Comparison of ENCODE assay signal across 8 cellular contexts in the genomic region with DNA sequence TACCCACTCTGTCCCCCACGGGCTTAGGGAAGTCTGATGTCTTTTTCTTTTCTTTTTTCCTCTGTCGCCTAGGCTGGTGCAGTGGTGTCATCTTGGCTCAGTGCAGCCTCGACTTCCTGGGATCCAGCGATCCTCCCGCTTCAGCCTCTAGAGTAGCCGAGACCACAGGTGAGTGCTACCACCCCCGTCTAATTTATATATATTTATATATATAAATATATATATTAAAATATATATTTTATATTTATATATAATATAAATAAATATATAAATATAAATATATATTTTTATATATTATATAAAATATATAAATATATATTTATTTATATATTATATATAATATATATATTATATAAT. TPM values are rescaled to one million over a fixed set of nuclear protein-coding genes. Genes with fewer than 3 reads are reported as not detected.
DNase-seq lines count a peak whose midpoint lies in the region; ATAC-seq, FAIRE-seq and TF ChIP-seq lines count a peak whose summit lies in the region.

No MANE protein-coding gene starts in this region.

- dilution Hi-C loops in keratinocyte (cut with MboI; ENCODE audit: extremely low pct_ligation_motif_present, low sequenced_read_pairs) = no loop called here

- no peaks in the 10 kb centered on the region for H3K36me3 ChIP-seq in keratinocyte (ENCODE audit: control insufficient read depth in 2 of 2, extremely low read depth in 1 of 2, insufficient read depth in 2 of 2, low read length in 2 of 2)

- no peak for FAIRE-seq in keratinocyte (lab: Jason Lieb, UNC)

- peak overlapping the region; percentile 86 for H2AFZ ChIP-seq in keratinocyte (ENCODE audit: control insufficient read depth, low read length)

- H3K9me3 Mint-ChIP-seq in T-helper 2 cell treated with Interferon-gamma antibody and Interleukin-4, amounts not matched to agents 5 μg/mL and 100 μg/mL, for 36 hours = no peaks in the 10 kb centered on the region
- no peaks in the 10 kb centered on the region for H3K9me3 Mint-ChIP-seq in activated naive CD8-positive, alpha-beta T cell treated with anti-CD3 and anti-CD28 coated beads for 36 hours

- ATAC-seq in GM21825 (IDR thresholded peaks at IDR 0.05; ENCODE audit: unreplicated experiment) (no peak), GM18873 (IDR thresholded peaks at IDR 0.05; ENCODE audit: low FRiP score, unreplicated experiment) (no peak), GM21723 (IDR thresholded peaks at IDR 0.05; ENCODE audit: unreplicated experiment) (no peak)

- H3K36me3 Mint-ChIP-seq in T-helper 2 cell treated with Interferon-gamma antibody and Interleukin-4, amounts not matched to agents 5 μg/mL and 100 μg/mL, for 36 hours (ENCODE audit: low read depth) = peaks cover 25% of the 10 kb centered on the region
- H3K36me3 Mint-ChIP-seq in activated naive CD8-positive, alpha-beta T cell treated with anti-CD3 and anti-CD28 coated beads for 36 hours = peaks cover 10% of the 10 kb centered on the region

- H3K27ac ChIP-seq in keratinocyte (ENCODE audit: control insufficient read depth, insufficient read depth, low read length) = no peak overlapping the region
- H3K27ac ChIP-seq in substantia nigra (ENCODE audit: low read depth, low read length, poor library complexity, severe bottlenecking) = peak overlapping the region; percentile 96

- no peak for TF ChIP-seq CTCF in keratinocyte (optimal IDR thresholded peaks at IDR 0.05 in 1 of 3, IDR thresholded peaks at IDR 0.05 in 1 of 3, conservative IDR thresholded peaks at IDR 0.05 in 1 of 3; ENCODE audit: extremely low read depth in 1 of 3, insufficient read depth in 2 of 3, low read length in 3 of 3)

- peaks cover 32% of the 10 kb centered on the region for H3K4me1 Mint-ChIP-seq in T-helper 2 cell treated with Interferon-gamma antibody and Interleukin-4, amounts not matched to agents 5 μg/mL and 100 μg/mL, for 36 hours (ENCODE audit: low read depth)
- peaks cover 35% of the 10 kb centered on the region for H3K4me1 Mint-ChIP-seq in activated naive CD8-positive, alpha-beta T cell treated with anti-CD3 and anti-CD28 coated beads for 36 hours

- peak overlapping the region; percentile 71 for H3K9ac ChIP-seq in keratinocyte (ENCODE audit: control insufficient read depth, extremely low read depth, insufficient read depth, low read length)

- no peaks in the 10 kb centered on the region for H3K9me1 ChIP-seq in keratinocyte (ENCODE audit: control insufficient read depth, extremely low read depth, insufficient read depth, low read length)

- H4K20me1 ChIP-seq in keratinocyte (ENCODE audit: control insufficient read depth, extremely low read depth, insufficient read depth, low read length) = no peaks in the 10 kb centered on the region

- no peak for DNase-seq in T-helper 2 cell treated with Interferon-gamma antibody and Interleukin-4, amounts not matched to agents 5 μg/mL and 100 μg/mL, for 36 hours (ENCODE audit: low spot score)
- DNase-seq in T-helper 2 cell (no peak), keratinocyte (ENCODE audit: low read depth, low spot score) (no peak), substantia nigra (lab: John Stamatoyannopoulos, UW) (no peak)
- DNase-seq in activated naive CD8-positive, alpha-beta T cell treated with anti-CD3 and anti-CD28 coated beads for 36 hours = no peak

- H3K4me2 ChIP-seq in keratinocyte (ENCODE audit: control insufficient read depth, extremely low read depth, insufficient read depth, low read depth, low read length) = peak overlapping the region; percentile 86

- H3K4me3 ChIP-seq in keratinocyte (ENCODE audit: control insufficient read depth in 2 of 3, extremely low read depth in 1 of 3, insufficient read depth in 2 of 3, low read depth in 1 of 3, low read length in 3 of 3) = peak overlapping the region; percentile 25 to 72 (median 71)

- no peaks in the 10 kb centered on the region for H3K79me2 ChIP-seq in keratinocyte (ENCODE audit: control insufficient read depth, insufficient read depth, low read length)

- H3K27me3 ChIP-seq in keratinocyte (ENCODE audit: control insufficient read depth, extremely low read depth, insufficient read depth, low read length) = no peaks in the 10 kb centered on the region

- peak overlapping the region; percentile 93 for H3K4me3 Mint-ChIP-seq in T-helper 2 cell treated with Interferon-gamma antibody and Interleukin-4, amounts not matched to agents 5 μg/mL and 100 μg/mL, for 36 hours
- H3K4me3 Mint-ChIP-seq in activated naive CD8-positive, alpha-beta T cell treated with anti-CD3 and anti-CD28 coated beads for 36 hours = peak overlapping the region; percentile 92

- H3K4me1 ChIP-seq in keratinocyte (ENCODE audit: control insufficient read depth, extremely low read depth, insufficient read depth, low read length) = peaks cover 15% of the 10 kb centered on the region

- H3K27ac Mint-ChIP-seq in T-helper 2 cell treated with Interferon-gamma antibody and Interleukin-4, amounts not matched to agents 5 μg/mL and 100 μg/mL, for 36 hours = peak overlapping the region; percentile 96
- peak overlapping the region; percentile 98 for H3K27ac Mint-ChIP-seq in activated naive CD8-positive, alpha-beta T cell treated with anti-CD3 and anti-CD28 coated beads for 36 hours

- H3K9me3 ChIP-seq in keratinocyte (ENCODE audit: control insufficient read depth, low read depth, low read length) = no peaks in the 10 kb centered on the region

- no peaks in the 10 kb centered on the region for H3K27me3 Mint-ChIP-seq in T-helper 2 cell treated with Interferon-gamma antibody and Interleukin-4, amounts not matched to agents 5 μg/mL and 100 μg/mL, for 36 hours (ENCODE audit: low read depth)
- no peaks in the 10 kb centered on the region for H3K27me3 Mint-ChIP-seq in activated naive CD8-positive, alpha-beta T cell treated with anti-CD3 and anti-CD28 coated beads for 36 hours

RNA-seq across cellular contexts. Expression of gene ANXA2R, which starts 3.3 kb away (rescaled TPM):
- total RNA-seq in activated naive CD8-positive, alpha-beta T cell treated with anti-CD3 and anti-CD28 coated beads for 36 hours = 1 to 10 TPM; 8.5 to 9.9 TPM
- 0.13 to 0.19 TPM (median 0.17 TPM) in 3 replicates for polyA plus RNA-seq in keratinocyte
- polyA plus RNA-seq in keratinocyte (2011; ENCODE audit: low read depth) = 0.35 TPM
- polyA plus RNA-seq in keratinocyte (2011; cell fraction: cytosol; rRNA removed) = 0.07 and 0.09 TPM in 2 replicates
- polyA plus RNA-seq in keratinocyte (2011; cell fraction: nucleus; rRNA removed) = 0.57 and 1.1 TPM in 2 replicates
- polyA plus RNA-seq in keratinocyte (2012; ENCODE audit: low replicate concordance) = 0.11 and 0.18 TPM in 2 replicates
- polyA minus RNA-seq in keratinocyte = 0.43 to 2.7 TPM (median 2.7 TPM) in 3 replicates
- not detected for polyA minus RNA-seq in keratinocyte (2011; cell fraction: cytosol; rRNA and poly(A)+ RNA removed)
- polyA minus RNA-seq in keratinocyte (2011; cell fraction: nucleus; rRNA and poly(A)+ RNA removed) = 2.7 and 2.8 TPM in 2 replicates
